In genomic region chr2:100820346-100821254, GRCh38 we compare ENCODE assay signal across 9 cellular contexts.
DNase-seq lines count a peak whose midpoint lies in the region; ATAC-seq lines count a peak whose summit lies in the region.
"Had no signal": no experiment of that assay in that cellular context is flagged by ENCODE, and none has a peak within 500 bp of the region (broad histone marks: within the 10 kb centered on the region; RNA-seq: fewer than 3 reads in every experiment).

No MANE protein-coding gene starts in this region.

- no peaks in the 10 kb centered on the region for H3K9me3 Mint-ChIP-seq in stimulated activated naive B cell treated with anti-CD40 and anti-IgM and Interleukin-4, amounts not matched to agents 10 μg/mL and 1 μg/mL and 100 μg/mL, for 72 hours
- H3K9me3 Mint-ChIP-seq: activated naive CD4-positive, alpha-beta T cell treated with anti-CD3 and anti-CD28 coated beads, Interleukin-2, amount 50 U/mL, for 72 hours had no signal

- peak overlapping the region; percentile 68 for H3K4me3 ChIP-seq in HUES6 (ENCODE audit: low read depth, low read length)
- H3K4me3 ChIP-seq in adipocyte (ENCODE audit: low read length), result peak overlapping the region; percentile 88
- peak overlapping the region; percentile 66 for H3K4me3 ChIP-seq in iPS-18c (ENCODE audit: insufficient read depth, low read depth, low read length)

- no peaks in the 10 kb centered on the region for H3K9me3 ChIP-seq in HUES6 (ENCODE audit: control insufficient read depth, insufficient read depth, low read depth, low read length)
- H3K9me3 ChIP-seq in adipocyte (ENCODE audit: control insufficient read depth, low read length), result no peaks in the 10 kb centered on the region
- H3K9me3 ChIP-seq in iPS-18c (ENCODE audit: control insufficient read depth, insufficient read depth, low read length), result no peaks in the 10 kb centered on the region

- peaks cover 0 to 2% of the 10 kb centered on the region in 2 donors for H3K36me3 Mint-ChIP-seq in stimulated activated naive B cell treated with anti-CD40 and anti-IgM and Interleukin-4, amounts not matched to agents 10 μg/mL and 1 μg/mL and 100 μg/mL, for 72 hours

- H3K27ac Mint-ChIP-seq in stimulated activated naive B cell treated with anti-CD40 and anti-IgM and Interleukin-4, amounts not matched to agents 10 μg/mL and 1 μg/mL and 100 μg/mL, for 72 hours, result no peak overlapping the region

- H3K27me3 ChIP-seq in HUES6 (ENCODE audit: control insufficient read depth, insufficient read depth, low read length) (peaks cover 76% of the 10 kb centered on the region), adipocyte (replicated peaks; ENCODE audit: control insufficient read depth, insufficient read depth, low read length) (no peaks in the 10 kb centered on the region)

- ATAC-seq in stimulated activated naive B cell treated with anti-CD40 and anti-IgM and Interleukin-4, amounts not matched to agents 10 μg/mL and 1 μg/mL and 100 μg/mL, for 72 hours (replicated peaks), result no peak
- ATAC-seq in HG03159 (IDR thresholded peaks at IDR 0.05; ENCODE audit: unreplicated experiment), result no peak

- peaks cover 3 to 4% of the 10 kb centered on the region in 2 donors for H3K4me1 Mint-ChIP-seq in stimulated activated naive B cell treated with anti-CD40 and anti-IgM and Interleukin-4, amounts not matched to agents 10 μg/mL and 1 μg/mL and 100 μg/mL, for 72 hours

- no peaks in the 10 kb centered on the region for H3K36me3 ChIP-seq in HUES6 (ENCODE audit: control insufficient read depth, insufficient read depth, low read length)
- H3K36me3 ChIP-seq in adipocyte (ENCODE audit: control insufficient read depth, insufficient read depth, low read length, severe bottlenecking), result no peaks in the 10 kb centered on the region

- no peak overlapping the region for H3K27ac ChIP-seq in HUES6 (ENCODE audit: low read depth, low read length)

- DNase-seq in adipocyte (ENCODE audit: low read depth), result peak; percentile 31
- peak in 2 of 3 experiments; percentile 12 to 13 for DNase-seq in stimulated activated CD4-positive, alpha-beta T cell treated with anti-CD3 and anti-CD28 coated beads, TNF-alpha, amount 100 ng/mL, for 4 hours (ENCODE audit: low read depth in 3 of 3)
- DNase-seq in activated gamma-delta T cell treated with Interleukin-2 at 50 U/mL for 16 hours, result no peak
- no peak for DNase-seq in stimulated activated naive B cell treated with anti-CD40 and anti-IgM and Interleukin-4, amounts not matched to agents 10 μg/mL and 1 μg/mL and 100 μg/mL, for 72 hours
- DNase-seq in stimulated activated CD8-positive, alpha-beta memory T cell treated with anti-CD3 and anti-CD28 coated beads, Interleukin-4, amount 100 ng/mL, for 48 hours, result no peak

- H3K4me1 ChIP-seq in HUES6 (ENCODE audit: control insufficient read depth, insufficient read depth, low read length) (no peaks in the 10 kb centered on the region), adipocyte (ENCODE audit: control insufficient read depth, insufficient read depth, low read length) (peaks cover 26% of the 10 kb centered on the region)

- peak overlapping the region; percentile 17 for H3K9ac ChIP-seq in HUES6 (ENCODE audit: low read length)
- H3K9ac ChIP-seq in adipocyte (ENCODE audit: low read length), result peak overlapping the region; percentile 92

- peak overlapping the region in 1 of 2 donors; percentile 11 for H3K4me3 Mint-ChIP-seq in stimulated activated naive B cell treated with anti-CD40 and anti-IgM and Interleukin-4, amounts not matched to agents 10 μg/mL and 1 μg/mL and 100 μg/mL, for 72 hours

- H3K27me3 Mint-ChIP-seq in stimulated activated naive B cell treated with anti-CD40 and anti-IgM and Interleukin-4, amounts not matched to agents 10 μg/mL and 1 μg/mL and 100 μg/mL, for 72 hours, result peaks cover 69 to 84% of the 10 kb centered on the region in 2 donors

Comparison
In these comparisons a context has a peak if more than half of its experiments do, and no peak if none do; other contexts are left out.
1. DNase-seq: peak in adipocyte (single experiment) and stimulated activated CD4-positive, alpha-beta T cell treated with anti-CD3 and anti-CD28 coated beads, TNF-alpha, amount 100 ng/mL, for 4 hours (2 of 3); none in activated gamma-delta T cell treated with Interleukin-2 at 50 U/mL for 16 hours (single experiment), stimulated activated naive B cell treated with anti-CD40 and anti-IgM and Interleukin-4, amounts not matched to agents 10 μg/mL and 1 μg/mL and 100 μg/mL, for 72 hours (single experiment) and stimulated activated CD8-positive, alpha-beta memory T cell treated with anti-CD3 and anti-CD28 coated beads, Interleukin-4, amount 100 ng/mL, for 48 hours (single experiment).
2. Peak in every context shown above with its lines, with median percentiles within 50 percentile points of each other: H3K4me3 ChIP-seq.